Comparison of ENCODE assay signal across 20 cellular contexts in the genomic region with DNA sequence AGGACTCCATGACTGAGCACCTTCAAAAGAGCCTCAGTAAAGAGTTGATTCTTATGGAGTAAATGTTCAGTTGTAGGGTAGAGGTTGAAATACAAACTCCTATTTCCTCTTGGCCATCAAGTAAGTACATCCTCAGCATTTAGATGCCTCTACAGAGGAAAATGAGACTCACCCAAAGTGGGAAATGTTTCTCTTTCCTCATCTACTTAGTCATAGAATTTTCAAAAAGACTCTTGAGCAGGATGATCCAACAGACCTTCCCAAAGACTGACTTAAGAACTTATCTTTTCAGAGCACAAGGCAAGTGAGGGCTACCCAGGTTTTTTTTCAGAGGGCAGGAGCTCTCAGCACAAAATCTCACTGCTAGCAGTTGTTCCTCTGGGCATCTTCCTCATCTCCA.
DNase-seq lines count a peak whose midpoint lies in the region; FAIRE-seq and TF ChIP-seq lines count a peak whose summit lies in the region.
"Had no signal": no experiment of that assay in that cellular context is flagged by ENCODE, and none has a peak within 500 bp of the region (broad histone marks: within the 10 kb centered on the region; RNA-seq: fewer than 3 reads in every experiment).

No MANE protein-coding gene starts in this region.

- H3K27me3 ChIP-seq in SK-N-SH (ENCODE audit: insufficient read depth) (no peaks in the 10 kb centered on the region), sigmoid colon (no peaks in the 10 kb centered on the region), suprapubic skin (peaks cover 13% of the 10 kb centered on the region)
- H3K27me3 ChIP-seq: adrenal gland, testis had no signal

- peak overlapping the region; percentile 64; the same call in 1 of the 2 replicates for H2AFZ ChIP-seq in SK-N-SH (ENCODE audit: low read depth)

- no peak for FAIRE-seq in RCC 7860 (lab: Jason Lieb, UNC)
- FAIRE-seq: colon, GM19239, small intestine, TTC549 had no signal

- DNase-seq in EL = peak; percentile 43
- no peak for DNase-seq in SK-N-SH
- peak; percentile 41 for DNase-seq in fibroblast of gingiva (ENCODE audit: low read depth)
- DNase-seq in sigmoid colon = no peak
- no peak for DNase-seq in suprapubic skin (ENCODE audit: low spot score in 2 of 2)
- DNase-seq in activated effector memory CD4-positive, alpha-beta T cell treated with anti-CD3 and anti-CD28 coated beads, Interleukin-2, amount 50 U/mL, for 16 hours = no peak
- DNase-seq in RCC 7860 (ENCODE audit: low spot score) = no peak
- no peak for DNase-seq in occipital lobe (lab: John Stamatoyannopoulos, UW)
- DNase-seq: activated CD4-positive, alpha-beta T cell treated with anti-CD3 and anti-CD28 coated beads for 4 hours; activated CD8-positive, alpha-beta memory T cell treated with anti-CD3 and anti-CD28 coated beads for 24 hours; activated T-cell treated with anti-CD3 and anti-CD28 coated beads, Interleukin-2, amount 50 U/mL, for 24 hours; adrenal gland; heart left ventricle; naive thymus-derived CD8-positive, alpha-beta T cell; NCI-H2029; small intestine; testis had no signal

- TF ChIP-seq RAD21 in SK-N-SH (IDR thresholded peaks at IDR 0.05; ENCODE audit: low read length) = no peak

- H3K79me2 ChIP-seq in SK-N-SH (ENCODE audit: insufficient read depth) = no peaks in the 10 kb centered on the region

- POLR2A ChIA-PET in SK-N-SH (lab: Yijun Ruan, JAX) = no interaction called here

- peaks cover 12 to 23% of the 10 kb centered on the region in 2 experiments; a peak in 3 of 4 replicates for H3K4me1 ChIP-seq in SK-N-SH (ENCODE audit: control insufficient read depth in 1 of 2, insufficient read depth in 2 of 2, low read depth in 1 of 2, low read length in 1 of 2)
- H3K4me1 ChIP-seq in sigmoid colon = peaks cover 0 to 69% (median 39%) of the 10 kb centered on the region in 4 donors
- H3K4me1 ChIP-seq in suprapubic skin = no peaks in the 10 kb centered on the region
- H3K4me1 ChIP-seq: adrenal gland, heart left ventricle, testis had no signal

- TF ChIP-seq EP300 in SK-N-SH (IDR thresholded peaks at IDR 0.05; ENCODE audit: borderline replicate concordance in 1 of 2, low read depth in 1 of 2, low read length in 1 of 2) = no peak
- TF ChIP-seq EP300 in sigmoid colon (IDR thresholded peaks at IDR 0.05) = no peak
- no peak for TF ChIP-seq EP300 in suprapubic skin (IDR thresholded peaks at IDR 0.05)

- peaks cover 13% of the 10 kb centered on the region for H3F3A ChIP-seq in SK-N-SH (replicated peaks; ENCODE audit: insufficient read depth)

- H3K36me3 ChIP-seq in SK-N-SH (replicated peaks in 1 of 2; ENCODE audit: control insufficient read depth in 1 of 2, insufficient read depth in 2 of 2, low read length in 1 of 2) = no peaks in the 10 kb centered on the region
- H3K36me3 ChIP-seq in sigmoid colon = no peaks in the 10 kb centered on the region
- H3K36me3 ChIP-seq in suprapubic skin = no peaks in the 10 kb centered on the region
- H3K36me3 ChIP-seq: adrenal gland, heart left ventricle had no signal

- CTCF ChIA-PET in SK-N-SH (lab: Yijun Ruan, JAX) = interaction anchor here (1.1 to 3.9 kb wide), 3 partner anchors 15 to 453 kb away, joined by 3 to 38 read pairs (median 8); no protein-coding TSS in a partner anchor

- H3K9me3 ChIP-seq in SK-N-SH = no peaks in the 10 kb centered on the region
- H3K9me3 ChIP-seq in sigmoid colon = no peaks in the 10 kb centered on the region
- no peaks in the 10 kb centered on the region for H3K9me3 ChIP-seq in suprapubic skin
- H3K9me3 ChIP-seq: adrenal gland, heart left ventricle, testis had no signal

- intact Hi-C loops in sigmoid colon (cut with DNase I) = no loop called here

- no peaks in the 10 kb centered on the region for H4K20me1 ChIP-seq in SK-N-SH (ENCODE audit: insufficient read depth)

- TF ChIP-seq POLR2A in sigmoid colon (IDR thresholded peaks at IDR 0.05) (no peak), suprapubic skin (IDR thresholded peaks at IDR 0.05) (no peak)

- H3K27ac ChIP-seq in SK-N-SH (ENCODE audit: low read depth in 2 of 2, low read length in 1 of 2) = peak overlapping the region in 1 of 2 experiments; percentile 60; a peak in 3 of 4 replicates
- peak overlapping the region; percentile 35 to 93 (median 75) for H3K27ac ChIP-seq in sigmoid colon
- H3K27ac ChIP-seq in suprapubic skin = no peak overlapping the region
- H3K27ac ChIP-seq: adrenal gland, testis had no signal

- peak overlapping the region; percentile 64; the same call in 1 of the 2 replicates for H3K4me2 ChIP-seq in SK-N-SH

- H3K9ac ChIP-seq in SK-N-SH = no peak overlapping the region

- H3K9me2 ChIP-seq in SK-N-SH = no peaks in the 10 kb centered on the region

- no peak for TF ChIP-seq CTCF in SK-N-SH (IDR thresholded peaks at IDR 0.05)
- no peak for TF ChIP-seq CTCF in sigmoid colon (IDR thresholded peaks at IDR 0.05)
- no peak for TF ChIP-seq CTCF in suprapubic skin (IDR thresholded peaks at IDR 0.05)

- H3K4me3 ChIP-seq in SK-N-SH (ENCODE audit: low read depth in 2 of 2, low read length in 1 of 2) (no peak overlapping the region), sigmoid colon (no peak overlapping the region), suprapubic skin (no peak overlapping the region)
- H3K4me3 ChIP-seq: adrenal gland, heart left ventricle, testis had no signal

TF ChIP-seq in SK-N-SH, 30 proteins besides CTCF, POLR2A, EP300 and RAD21:
- no peak for TF ChIP-seq EZH2phosphoT487 (IDR thresholded peaks at IDR 0.05; ENCODE audit: borderline replicate concordance, low read depth)
- no peak for TF ChIP-seq MXI1 (IDR thresholded peaks at IDR 0.05; ENCODE audit: low read depth, low read length)
- TF ChIP-seq PBX3 (IDR thresholded peaks at IDR 0.05) = no peak
- no peak for TF ChIP-seq JUND (IDR thresholded peaks at IDR 0.05)
- no peak for TF ChIP-seq SMC3 (IDR thresholded peaks at IDR 0.05; ENCODE audit: low read depth, low read length)
- TF ChIP-seq CHD2 (IDR thresholded peaks at IDR 0.05; ENCODE audit: low read length, partially characterized antibody) = no peak
- no peak for TF ChIP-seq FOXM1 (IDR thresholded peaks at IDR 0.05; ENCODE audit: low read depth)
- TF ChIP-seq TCF12 (IDR thresholded peaks at IDR 0.05) = no peak
- no peak for TF ChIP-seq TAF1 (IDR thresholded peaks at IDR 0.05; ENCODE audit: borderline replicate concordance, low read depth, low read length)
- no peak for TF ChIP-seq NFIC (IDR thresholded peaks at IDR 0.05; ENCODE audit: borderline replicate concordance)
- no peak for TF ChIP-seq ZBTB33 (IDR thresholded peaks at IDR 0.05; ENCODE audit: borderline replicate concordance, low read depth)
- TF ChIP-seq, protein P1, sequence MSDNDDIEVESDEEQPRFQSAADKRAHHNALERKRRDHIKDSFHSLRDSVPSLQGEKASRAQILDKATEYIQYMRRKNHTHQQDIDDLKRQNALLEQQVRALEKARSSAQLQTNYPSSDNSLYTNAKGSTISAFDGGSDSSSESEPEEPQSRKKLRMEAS (IDR thresholded peaks at IDR 0.05; ENCODE audit: low read depth) = no peak
- TF ChIP-seq GABPA (IDR thresholded peaks at IDR 0.05; ENCODE audit: low read depth) = no peak
- TF ChIP-seq POLR2AphosphoS5 (IDR thresholded peaks at IDR 0.05; ENCODE audit: low read depth, low read length) = no peak
- TF ChIP-seq NRF1 (IDR thresholded peaks at IDR 0.05; ENCODE audit: low read depth, low read length) = no peak
- no peak for TF ChIP-seq ELF1 (IDR thresholded peaks at IDR 0.05)
- TF ChIP-seq RCOR1 (IDR thresholded peaks at IDR 0.05; ENCODE audit: low read length) = no peak
- no peak for TF ChIP-seq TEAD4 (IDR thresholded peaks at IDR 0.05; ENCODE audit: borderline replicate concordance, insufficient read depth)
- no peak for TF ChIP-seq RFX5 (IDR thresholded peaks at IDR 0.05; ENCODE audit: low read length)

Comparison
In these comparisons a context has a peak if more than half of its experiments do, and no peak if none do; other contexts are left out.
1. DNase-seq: peak in EL (single experiment) and fibroblast of gingiva (single experiment); none in SK-N-SH (single experiment), sigmoid colon (single experiment), suprapubic skin (0 of 2), activated effector memory CD4-positive, alpha-beta T cell treated with anti-CD3 and anti-CD28 coated beads, Interleukin-2, amount 50 U/mL, for 16 hours (single experiment), RCC 7860 (single experiment) and occipital lobe (single experiment).